ENCODE assay signal across 1 cellular context in the genomic region with DNA sequence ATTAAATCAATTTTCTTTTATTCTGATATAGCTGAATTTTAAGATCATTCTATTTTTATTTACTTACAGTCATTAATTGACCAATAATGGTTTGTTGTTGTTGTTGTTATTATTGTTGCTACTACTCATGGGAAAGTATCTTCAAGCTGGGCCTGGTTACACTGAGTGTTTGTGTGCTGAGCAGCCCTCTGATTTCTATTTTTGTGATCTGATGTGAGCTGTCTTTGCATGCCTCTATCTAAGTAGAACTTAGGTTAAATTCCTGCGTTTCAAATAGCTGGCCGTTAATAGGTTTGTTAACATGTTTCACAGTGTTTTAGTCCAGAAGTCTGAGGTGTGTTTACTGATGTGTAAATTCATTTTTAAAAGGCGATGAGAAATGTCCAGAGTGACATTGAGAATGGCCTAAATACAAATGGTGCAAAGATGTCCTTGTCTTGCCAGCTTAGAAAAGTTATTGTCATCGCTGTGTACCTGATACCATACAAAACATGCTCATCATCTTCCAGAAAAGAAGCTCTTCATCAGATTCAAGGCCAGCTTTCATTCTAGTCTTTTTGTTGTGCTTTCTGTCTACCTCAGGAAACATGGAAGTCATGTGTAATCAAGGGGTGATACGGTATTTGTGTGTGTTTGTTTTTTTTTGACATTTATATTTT.
TF ChIP-seq lines count a peak whose summit lies in the region.

No MANE protein-coding gene starts in this region.

TF ChIP-seq in K562, 482 proteins besides CTCF, POLR2A, EP300 and RAD21:
- TF ChIP-seq ZNF311 (CRISPR knock-in tag; IDR thresholded peaks at IDR 0.05) (no peak), NFE2 (IDR thresholded peaks at IDR 0.05; ENCODE audit: low read depth) (no peak), KDM2B (CRISPR knock-in tag; IDR thresholded peaks at IDR 0.05) (no peak), RBBP5 (IDR thresholded peaks at IDR 0.05; ENCODE audit: borderline replicate concordance, insufficient read depth, low read length, poor library complexity, severe bottlenecking) (no peak), SOX6 (IDR thresholded peaks at IDR 0.05) (no peak), ZNF24 (IDR thresholded peaks at IDR 0.05) (no peak), CBX5 (IDR thresholded peaks at IDR 0.05; ENCODE audit: borderline replicate concordance, low read depth) (no peak), PHF21A (IDR thresholded peaks at IDR 0.05; ENCODE audit: borderline replicate concordance, low read depth) (no peak), ZNF239 (CRISPR knock-in tag; IDR thresholded peaks at IDR 0.05) (no peak), MCM5 (IDR thresholded peaks at IDR 0.05; ENCODE audit: low read depth) (no peak), ARID2 (IDR thresholded peaks at IDR 0.05) (no peak), PYGO2 (tag; IDR thresholded peaks at IDR 0.05) (no peak), CBX2 (IDR thresholded peaks at IDR 0.05; ENCODE audit: insufficient read depth, low read length, poor library complexity, severe bottlenecking) (no peak)
- TF ChIP-seq, protein P1, sequence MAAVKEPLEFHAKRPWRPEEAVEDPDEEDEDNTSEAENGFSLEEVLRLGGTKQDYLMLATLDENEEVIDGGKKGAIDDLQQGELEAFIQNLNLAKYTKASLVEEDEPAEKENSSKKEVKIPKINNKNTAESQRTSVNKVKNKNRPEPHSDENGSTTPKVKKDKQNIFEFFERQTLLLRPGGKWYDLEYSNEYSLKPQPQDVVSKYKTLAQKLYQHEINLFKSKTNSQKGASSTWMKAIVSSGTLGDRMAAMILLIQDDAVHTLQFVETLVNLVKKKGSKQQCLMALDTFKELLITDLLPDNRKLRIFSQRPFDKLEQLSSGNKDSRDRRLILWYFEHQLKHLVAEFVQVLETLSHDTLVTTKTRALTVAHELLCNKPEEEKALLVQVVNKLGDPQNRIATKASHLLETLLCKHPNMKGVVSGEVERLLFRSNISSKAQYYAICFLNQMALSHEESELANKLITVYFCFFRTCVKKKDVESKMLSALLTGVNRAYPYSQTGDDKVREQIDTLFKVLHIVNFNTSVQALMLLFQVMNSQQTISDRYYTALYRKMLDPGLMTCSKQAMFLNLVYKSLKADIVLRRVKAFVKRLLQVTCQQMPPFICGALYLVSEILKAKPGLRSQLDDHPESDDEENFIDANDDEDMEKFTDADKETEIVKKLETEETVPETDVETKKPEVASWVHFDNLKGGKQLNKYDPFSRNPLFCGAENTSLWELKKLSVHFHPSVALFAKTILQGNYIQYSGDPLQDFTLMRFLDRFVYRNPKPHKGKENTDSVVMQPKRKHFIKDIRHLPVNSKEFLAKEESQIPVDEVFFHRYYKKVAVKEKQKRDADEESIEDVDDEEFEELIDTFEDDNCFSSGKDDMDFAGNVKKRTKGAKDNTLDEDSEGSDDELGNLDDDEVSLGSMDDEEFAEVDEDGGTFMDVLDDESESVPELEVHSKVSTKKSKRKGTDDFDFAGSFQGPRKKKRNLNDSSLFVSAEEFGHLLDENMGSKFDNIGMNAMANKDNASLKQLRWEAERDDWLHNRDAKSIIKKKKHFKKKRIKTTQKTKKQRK (IDR thresholded peaks at IDR 0.05; ENCODE audit: borderline replicate concordance, low read depth, low read length), result no peak
- TF ChIP-seq, protein P2, sequence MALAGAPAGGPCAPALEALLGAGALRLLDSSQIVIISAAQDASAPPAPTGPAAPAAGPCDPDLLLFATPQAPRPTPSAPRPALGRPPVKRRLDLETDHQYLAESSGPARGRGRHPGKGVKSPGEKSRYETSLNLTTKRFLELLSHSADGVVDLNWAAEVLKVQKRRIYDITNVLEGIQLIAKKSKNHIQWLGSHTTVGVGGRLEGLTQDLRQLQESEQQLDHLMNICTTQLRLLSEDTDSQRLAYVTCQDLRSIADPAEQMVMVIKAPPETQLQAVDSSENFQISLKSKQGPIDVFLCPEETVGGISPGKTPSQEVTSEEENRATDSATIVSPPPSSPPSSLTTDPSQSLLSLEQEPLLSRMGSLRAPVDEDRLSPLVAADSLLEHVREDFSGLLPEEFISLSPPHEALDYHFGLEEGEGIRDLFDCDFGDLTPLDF (CRISPR knock-in tag; IDR thresholded peaks at IDR 0.05), result no peak
- TF ChIP-seq, protein P3, sequence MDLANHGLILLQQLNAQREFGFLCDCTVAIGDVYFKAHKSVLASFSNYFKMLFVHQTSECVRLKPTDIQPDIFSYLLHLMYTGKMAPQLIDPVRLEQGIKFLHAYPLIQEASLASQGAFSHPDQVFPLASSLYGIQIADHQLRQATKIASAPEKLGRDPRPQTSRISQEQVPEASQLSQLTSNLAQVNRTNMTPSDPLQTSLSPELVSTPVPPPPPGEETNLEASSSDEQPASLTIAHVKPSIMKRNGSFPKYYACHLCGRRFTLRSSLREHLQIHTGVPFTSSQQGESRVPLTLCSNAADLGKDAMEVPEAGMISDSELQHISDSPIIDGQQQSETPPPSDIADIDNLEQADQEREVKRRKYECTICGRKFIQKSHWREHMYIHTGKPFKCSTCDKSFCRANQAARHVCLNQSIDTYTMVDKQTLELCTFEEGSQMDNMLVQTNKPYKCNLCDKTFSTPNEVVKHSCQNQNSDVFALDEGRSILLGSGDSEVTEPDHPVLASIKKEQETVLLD (IDR thresholded peaks at IDR 0.05), result no peak
TF ChIP-seq in K562: peak in this region for 0.
